22 cellular contexts compared by ENCODE assay signal in genomic region chr13:40124648-40125045, GRCh38.
"Had no signal": no experiment of that assay in that cellular context is flagged by ENCODE, and none has a peak within 500 bp of the region (broad histone marks: within the 10 kb centered on the region; RNA-seq: fewer than 3 reads in every experiment).

No MANE protein-coding gene starts in this region.

- DNase-seq: effector CD4-positive, alpha-beta T cell; foreskin melanocyte; head of caudate nucleus; kidney; left colon; left ventricle myocardium superior; mesendoderm; naive thymus-derived CD4-positive, alpha-beta T cell; nephron progenitor cell; ovary; sigmoid colon; stimulated activated CD4-positive, alpha-beta T cell treated with anti-CD3 and anti-CD28 coated beads, Interleukin-2, amount 100 ng/mL, for 24 hours; stimulated activated CD4-positive, alpha-beta T cell treated with anti-CD3 and anti-CD28 coated beads, Interleukin-4, amount 100 ng/mL, for 4 hours; stimulated activated naive B cell treated with anti-CD40 and anti-IgM and Interleukin-4, amounts not matched to agents 10 μg/mL and 1 μg/mL and 100 μg/mL, for 72 hours; stomach; trophoblast cell had no signal

- ATAC-seq: left colon; naive thymus-derived CD4-positive, alpha-beta T cell; stimulated activated naive B cell treated with anti-CD40 and anti-IgM and Interleukin-4, amounts not matched to agents 10 μg/mL and 1 μg/mL and 100 μg/mL, for 72 hours had no signal

- H3K79me2 ChIP-seq: hepatocyte had no signal

- H3K27ac Mint-ChIP-seq: naive thymus-derived CD4-positive, alpha-beta T cell; nephron progenitor cell; stimulated activated naive B cell treated with anti-CD40 and anti-IgM and Interleukin-4, amounts not matched to agents 10 μg/mL and 1 μg/mL and 100 μg/mL, for 72 hours had no signal

- H3K9me3 ChIP-seq: neutrophil, ovary, sigmoid colon had no signal

- H3K27me3 ChIP-seq: hepatocyte, neutrophil, ovary, right atrium auricular region, sigmoid colon, stomach had no signal

- H3K4me3 Mint-ChIP-seq: naive thymus-derived CD4-positive, alpha-beta T cell; nephron progenitor cell; stimulated activated naive B cell treated with anti-CD40 and anti-IgM and Interleukin-4, amounts not matched to agents 10 μg/mL and 1 μg/mL and 100 μg/mL, for 72 hours had no signal

- H3K27me3 Mint-ChIP-seq: naive thymus-derived CD4-positive, alpha-beta T cell; stimulated activated naive B cell treated with anti-CD40 and anti-IgM and Interleukin-4, amounts not matched to agents 10 μg/mL and 1 μg/mL and 100 μg/mL, for 72 hours had no signal

- H3K27ac ChIP-seq: coronary artery, hepatocyte, neutrophil, ovary, right atrium auricular region, sigmoid colon, skin epidermis, stomach had no signal

- H2AFZ ChIP-seq: hepatocyte had no signal

- H3K4me2 ChIP-seq: hepatocyte had no signal

- H3K4me1 ChIP-seq: sigmoid colon, stomach had no signal

- H3K36me3 Mint-ChIP-seq: stimulated activated naive B cell treated with anti-CD40 and anti-IgM and Interleukin-4, amounts not matched to agents 10 μg/mL and 1 μg/mL and 100 μg/mL, for 72 hours had no signal

- H3K36me3 ChIP-seq: neutrophil, ovary, right atrium auricular region, sigmoid colon, stomach had no signal

- H3K4me3 ChIP-seq: coronary artery, hepatocyte, lung, ovary, right atrium auricular region, sigmoid colon, skin epidermis, stomach had no signal
